Comparison of ENCODE assay signal across 9 cellular contexts in genomic region chrX:100829730-100830129, GRCh38. TPM values are rescaled to one million over a fixed set of nuclear protein-coding genes. Genes with fewer than 3 reads are reported as not detected.
A peak's percentile ranks its signal among the peaks of the same experiment; 100 is the strongest.
DNase-seq lines count a peak whose midpoint lies in the region; ATAC-seq, FAIRE-seq and TF ChIP-seq lines count a peak whose summit lies in the region.
"Had no signal": no experiment of that assay in that cellular context is flagged by ENCODE, and none has a peak within 500 bp of the region (broad histone marks: within the 10 kb centered on the region; RNA-seq: fewer than 3 reads in every experiment).

No MANE protein-coding gene starts in this region.

- H3K4me1 ChIP-seq in astrocyte (ENCODE audit: insufficient read depth, low read length) (peaks cover 3% of the 10 kb centered on the region), Peyer's patch (no peaks in the 10 kb centered on the region)

- TF ChIP-seq CTCF in AG10803 (conservative IDR thresholded peaks at IDR 0.05; ENCODE audit: low read length) = no peak
- TF ChIP-seq CTCF in astrocyte (IDR thresholded peaks at IDR 0.05; ENCODE audit: insufficient read depth, low read depth, low read length) = no peak
- no peak for TF ChIP-seq CTCF in Peyer's patch (IDR thresholded peaks at IDR 0.05)

- FAIRE-seq in astrocyte (lab: Jason Lieb, UNC) = peak; percentile 94

- H3K27me3 Mint-ChIP-seq in astrocyte (ENCODE audit: low read depth, unreplicated experiment) (no peaks in the 10 kb centered on the region), immature natural killer cell (ENCODE audit: low read depth in 3 of 3) (peaks cover 2 to 4% (median 3%) of the 10 kb centered on the region in 3 donors)

- peak; percentile 1 for DNase-seq in AG10803 (ENCODE audit: low read depth)
- DNase-seq in astrocyte (ENCODE audit: low read depth) = peak; percentile 8
- no peak for DNase-seq in Peyer's patch
- no peak for DNase-seq in NCI-H526 (lab: John Stamatoyannopoulos, UW)
- DNase-seq in immature natural killer cell = no peak
- no peak for DNase-seq in DMS79 treated with DMSO at 0.1 percent for 48 hours (lab: John Stamatoyannopoulos, UW)

- TF ChIP-seq POLR2A in Peyer's patch (IDR thresholded peaks at IDR 0.05) = no peak

- H3K9me3 ChIP-seq in astrocyte (ENCODE audit: insufficient read depth, low read depth, low read length) = no peaks in the 10 kb centered on the region
- H3K9me3 ChIP-seq in Peyer's patch = no peaks in the 10 kb centered on the region

- H3K36me3 Mint-ChIP-seq in astrocyte (ENCODE audit: low read depth, unreplicated experiment) = no peaks in the 10 kb centered on the region
- peaks cover 7 to 42% (median 25%) of the 10 kb centered on the region in 3 donors for H3K36me3 Mint-ChIP-seq in immature natural killer cell

- no peak overlapping the region for H2AFZ ChIP-seq in astrocyte (ENCODE audit: low read depth, low read length)

- no peaks in the 10 kb centered on the region for H3K79me2 ChIP-seq in astrocyte (ENCODE audit: insufficient read depth, low read length)

- ATAC-seq in GM19468 (IDR thresholded peaks at IDR 0.05; ENCODE audit: extremely low read depth, unreplicated experiment) (peak; percentile 60), HG03521 (IDR thresholded peaks at IDR 0.05; ENCODE audit: unreplicated experiment) (peak; percentile 63)

- H3K27ac ChIP-seq in astrocyte (ENCODE audit: low read depth, low read length) (no peak overlapping the region), Peyer's patch (no peak overlapping the region)

- H3K27ac Mint-ChIP-seq in astrocyte (ENCODE audit: unreplicated experiment) (no peak overlapping the region), immature natural killer cell (peak overlapping the region in 2 of 6 donors; percentile 53 to 70)

- no peak overlapping the region for H3K9ac ChIP-seq in astrocyte (ENCODE audit: low read length)

- H3K4me3 ChIP-seq in AG10803 (ENCODE audit: low read length) = no peak overlapping the region
- no peak overlapping the region for H3K4me3 ChIP-seq in astrocyte (ENCODE audit: insufficient read depth, low read depth, low read length)
- no peak overlapping the region for H3K4me3 ChIP-seq in Peyer's patch

- H3K36me3 ChIP-seq in astrocyte (ENCODE audit: insufficient read depth, low read length) = peaks cover 16% of the 10 kb centered on the region
- peaks cover 0 to 41% (median 0%) of the 10 kb centered on the region in 3 donors for H3K36me3 ChIP-seq in Peyer's patch

- H3K27me3 ChIP-seq in astrocyte (ENCODE audit: insufficient read depth, low read length) (no peaks in the 10 kb centered on the region), Peyer's patch (no peaks in the 10 kb centered on the region)

- H3K4me3 Mint-ChIP-seq in astrocyte (ENCODE audit: unreplicated experiment) (no peak overlapping the region), immature natural killer cell (no peak overlapping the region)

- H3K9me3 Mint-ChIP-seq in astrocyte (ENCODE audit: unreplicated experiment) = no peaks in the 10 kb centered on the region
- no peaks in the 10 kb centered on the region for H3K9me3 Mint-ChIP-seq in immature natural killer cell

- no peaks in the 10 kb centered on the region for H3K4me1 Mint-ChIP-seq in astrocyte (ENCODE audit: low read depth, unreplicated experiment)
- H3K4me1 Mint-ChIP-seq in immature natural killer cell = peaks cover 0 to 1% of the 10 kb centered on the region in 2 donors

- H4K20me1 ChIP-seq in astrocyte (ENCODE audit: insufficient read depth, low read length) = no peaks in the 10 kb centered on the region

- peak overlapping the region; percentile 11 for H3K4me2 ChIP-seq in astrocyte (ENCODE audit: low read length)

RNA-seq across cellular contexts. Expression of gene CSTF2, which starts 9.5 kb away (rescaled TPM):
- total RNA-seq in astrocyte (14.6 and 17.8 TPM in 2 replicates), Peyer's patch (10 to 100 TPM; 20.1 to 30.1 (median 25.4) TPM)
- polyA plus RNA-seq in immature natural killer cell = 10 to 100 TPM in 2 of 3 donors, 1 to 10 TPM in 1; 7.4 to 15.2 (median 10.2) TPM

RNA-seq across cellular contexts. Expression of gene NOX1, which starts 44.4 kb away (rescaled TPM):
- not detected in 2 replicates for total RNA-seq in astrocyte
- 1 to 10 TPM in 2 of 4 donors, under 1 TPM in 1, not detected in 1; 0.88 to 2.7 (median 1.9) TPM for total RNA-seq in Peyer's patch
- not detected for polyA plus RNA-seq in immature natural killer cell
- polyA plus RNA-seq: neural cell had no signal

Comparison
In these comparisons a context has a peak if more than half of its experiments do, and no peak if none do; other contexts are left out.
1. DNase-seq: peak in AG10803 (single experiment) and astrocyte (single experiment); none in Peyer's patch (0 of 3), NCI-H526 (0 of 2), immature natural killer cell (0 of 3) and DMS79 treated with DMSO at 0.1 percent for 48 hours (single experiment).